Comparison of ENCODE assay signal across 18 cellular contexts in genomic region chr11:12529041-12529440, GRCh38.
DNase-seq lines count a peak whose midpoint lies in the region; ATAC-seq and TF ChIP-seq lines count a peak whose summit lies in the region.
"Had no signal": no experiment of that assay in that cellular context is flagged by ENCODE, and none has a peak within 500 bp of the region (broad histone marks: within the 10 kb centered on the region; RNA-seq: fewer than 3 reads in every experiment).

No MANE protein-coding gene starts in this region.

- peak overlapping the region; percentile 94 for H4K5ac ChIP-seq in IMR-90 (ENCODE audit: low read depth, low read length)

- CTCF ChIA-PET in IMR-90 (lab: Yijun Ruan, JAX) = no interaction called here

- peak overlapping the region; percentile 64 for H2BK120ac ChIP-seq in IMR-90 (ENCODE audit: low read depth, low read length)

- peak overlapping the region; percentile 86 for H3K4ac ChIP-seq in IMR-90 (ENCODE audit: low read depth, low read length)

- intact Hi-C loops in IMR-90 (cut with micrococcal nuclease) = no loop called here
- intact Hi-C loops in breast epithelium (cut with DNase I; ENCODE audit: low total_unique reads) = no loop called here
- intact Hi-C loops in left ventricle myocardium inferior (cut with micrococcal nuclease) = no loop called here

- H3K56ac ChIP-seq in IMR-90 (ENCODE audit: extremely low read depth, insufficient read depth, low read length) = no peak overlapping the region

- peak overlapping the region; percentile 90 for H2BK20ac ChIP-seq in IMR-90 (ENCODE audit: low read depth, low read length)

- H2BK5ac ChIP-seq in IMR-90 (ENCODE audit: low read depth, low read length, poor library complexity, severe bottlenecking) = peak overlapping the region; percentile 81

- H3F3A ChIP-seq in smooth muscle cell (ENCODE audit: low read depth) = peaks cover 26% of the 10 kb centered on the region

- H3K14ac ChIP-seq in IMR-90 (replicated peaks; ENCODE audit: low read depth, low read length) = peak overlapping the region; percentile 81

- BruUV-seq in IMR-90 (replicated peaks; lab: Mats Ljungman, UMichigan) = no TSS peak

- in situ Hi-C loops in IMR-90 (cut with MboI; ENCODE audit: low sequenced_read_pairs) = no loop called here

- peak overlapping the region; percentile 86; the same call in 1 of the 2 replicates for H2AK5ac ChIP-seq in IMR-90 (ENCODE audit: low read depth, low read length)

- H3K23ac ChIP-seq in IMR-90 (ENCODE audit: low read depth, low read length) = peak overlapping the region; percentile 73; the same call in 1 of the 2 replicates

- no peaks in the 10 kb centered on the region for H3K9me3 ChIP-seq in IMR-90 (ENCODE audit: control insufficient read depth, insufficient read depth, low read length)
- H3K9me3 ChIP-seq in breast epithelium = no peaks in the 10 kb centered on the region
- no peaks in the 10 kb centered on the region for H3K9me3 ChIP-seq in smooth muscle cell (replicated peaks; ENCODE audit: low read depth)
- H3K9me3 ChIP-seq in left ventricle myocardium inferior (replicated peaks) = no peaks in the 10 kb centered on the region
- H3K9me3 ChIP-seq: SJSA1 had no signal

- WGBS in IMR-90 (ENCODE audit: extremely low coverage in 2 of 2, insufficient read length in 1 of 2), 2 experiments = 94% methylated on average over 3 of the region's 5 CpGs; no CpG with 5 or more reads in 1 of the 2 experiments
- 32% methylated on average over 5 of the region's 5 CpGs for WGBS in smooth muscle cell (ENCODE audit: low lambda C conversion rate)

- H3K4me2 ChIP-seq in IMR-90 (ENCODE audit: low read depth, low read length) = no peak overlapping the region
- H3K4me2 ChIP-seq in smooth muscle cell = peak overlapping the region; percentile 39

- H4K91ac ChIP-seq in IMR-90 (ENCODE audit: insufficient read depth, low read depth, low read length) = peak overlapping the region; percentile 63

- peak overlapping the region; percentile 93 for H3K18ac ChIP-seq in IMR-90 (ENCODE audit: low read depth, low read length)

- H4K8ac ChIP-seq in IMR-90 (ENCODE audit: low read depth in 2 of 2, low read length in 2 of 2) = peak overlapping the region; percentile 20 to 74; a peak in 3 of 4 replicates

- TF ChIP-seq POLR2A in IMR-90 (IDR thresholded peaks at IDR 0.05; ENCODE audit: low read depth, low read length) (no peak), breast epithelium (IDR thresholded peaks at IDR 0.05) (no peak)

- no peak for DNase-seq in IMR-90
- no peak for DNase-seq in breast epithelium (ENCODE audit: low spot score in 2 of 2)
- DNase-seq in iris pigment epithelial cell (ENCODE audit: low read depth) = peak; percentile 35
- no peak for DNase-seq in smooth muscle cell (lab: John Stamatoyannopoulos, UW; ENCODE audit: unreplicated experiment)
- no peak for DNase-seq in left ventricle myocardium inferior
- DNase-seq in SHP77 (lab: John Stamatoyannopoulos, UW) = no peak
- DNase-seq in MV-4-11 (lab: John Stamatoyannopoulos, UW) = no peak
- DNase-seq: ACHN, H7, Karpas-422, MM.1S, NCI-H1105, NCI-H1694, NCI-H446 treated with DMSO at 0.1 percent for 48 hours, NCI-H748 treated with DMSO at 0.1 percent for 48 hours, PC-3 had no signal

- dilution Hi-C loops in IMR-90 (cut with HindIII; ENCODE audit: low sequenced_read_pairs, unreplicated experiment) = no loop called here

- no peak overlapping the region for H2AFZ ChIP-seq in IMR-90 (replicated peaks; ENCODE audit: low read length, poor library complexity)
- no peak overlapping the region for H2AFZ ChIP-seq in smooth muscle cell (ENCODE audit: low read depth)

- H3K27me3 ChIP-seq in IMR-90 (ENCODE audit: control insufficient read depth, insufficient read depth, low read length) (no peaks in the 10 kb centered on the region), breast epithelium (no peaks in the 10 kb centered on the region), smooth muscle cell (ENCODE audit: low read depth) (no peaks in the 10 kb centered on the region), left ventricle myocardium inferior (ENCODE audit: low read depth) (no peaks in the 10 kb centered on the region)
- H3K27me3 ChIP-seq: SJSA1 had no signal

- H4K20me1 ChIP-seq in IMR-90 (ENCODE audit: insufficient read depth, low read length) (peaks cover 7% of the 10 kb centered on the region; the same call in 1 of the 2 replicates), smooth muscle cell (ENCODE audit: low read depth) (no peaks in the 10 kb centered on the region)

- H3K9me1 ChIP-seq in IMR-90 (ENCODE audit: insufficient read depth, low read length) = peaks cover 42% of the 10 kb centered on the region

- H3K36me3 ChIP-seq in IMR-90 (ENCODE audit: control insufficient read depth, insufficient read depth, low read length) (peaks cover 32% of the 10 kb centered on the region), breast epithelium (no peaks in the 10 kb centered on the region), smooth muscle cell (ENCODE audit: low read depth) (peaks cover 8% of the 10 kb centered on the region), left ventricle myocardium inferior (peaks cover 32% of the 10 kb centered on the region)

- H3K79me1 ChIP-seq in IMR-90 (ENCODE audit: low read depth in 1 of 2, low read length in 2 of 2) = peaks cover 8 to 56% of the 10 kb centered on the region in 2 experiments; a peak in 3 of 4 replicates

- H3K4me3 ChIP-seq in IMR-90 (ENCODE audit: insufficient read depth, low read depth, low read length) = no peak overlapping the region
- no peak overlapping the region for H3K4me3 ChIP-seq in breast epithelium
- no peak overlapping the region for H3K4me3 ChIP-seq in smooth muscle cell
- H3K4me3 ChIP-seq in left ventricle myocardium inferior = no peak overlapping the region
- H3K4me3 ChIP-seq: SJSA1 had no signal

- POLR2A ChIA-PET in IMR-90 (lab: Charles Lee; ENCODE audit: unreplicated experiment) = no interaction called here

- ATAC-seq in IMR-90 (ENCODE audit: low read depth) = peak; percentile 2; the same call in 1 of the 2 replicates
- ATAC-seq: PC-3 had no signal

- no peak for TF ChIP-seq CTCF in IMR-90 (conservative IDR thresholded peaks at IDR 0.05; ENCODE audit: low read depth, low read length)
- TF ChIP-seq CTCF in breast epithelium (IDR thresholded peaks at IDR 0.05) = no peak
- TF ChIP-seq CTCF in smooth muscle cell (IDR thresholded peaks at IDR 0.05; ENCODE audit: borderline replicate concordance, insufficient read depth, poor library complexity, severe bottlenecking) = no peak
- no peak for TF ChIP-seq CTCF in left ventricle myocardium inferior (IDR thresholded peaks at IDR 0.05; ENCODE audit: borderline replicate concordance)

- peak overlapping the region; percentile 87; the same call in 1 of the 2 replicates for H3K27ac ChIP-seq in IMR-90 (ENCODE audit: insufficient read depth, low read length)
- peak overlapping the region; percentile 37 to 69 for H3K27ac ChIP-seq in breast epithelium
- H3K27ac ChIP-seq in smooth muscle cell (ENCODE audit: low read depth) = peak overlapping the region; percentile 46
- H3K27ac ChIP-seq in left ventricle myocardium inferior (replicated peaks) = no peak overlapping the region
- H3K27ac ChIP-seq: RWPE1, SJSA1 had no signal

- no peak overlapping the region for H3K9ac ChIP-seq in IMR-90 (ENCODE audit: low read depth, low read length)
- no peak overlapping the region for H3K9ac ChIP-seq in smooth muscle cell (ENCODE audit: low read depth)

- no peaks in the 10 kb centered on the region for H3K79me2 ChIP-seq in smooth muscle cell (ENCODE audit: low read depth)

- peak overlapping the region; percentile 68; the same call in 2 of the 3 replicates for H2BK15ac ChIP-seq in IMR-90 (ENCODE audit: low read depth, low read length)

- TF ChIP-seq RAD21 in IMR-90 (IDR thresholded peaks at IDR 0.05; ENCODE audit: low read length) = no peak

- no peak overlapping the region for H2AK9ac ChIP-seq in IMR-90 (replicated peaks; ENCODE audit: low read depth, low read length, poor library complexity)

- H3K4me1 ChIP-seq in IMR-90 (ENCODE audit: control insufficient read depth, insufficient read depth, low read length) (peaks cover 25% of the 10 kb centered on the region), breast epithelium (no peaks in the 10 kb centered on the region), smooth muscle cell (ENCODE audit: low read depth) (peaks cover 16% of the 10 kb centered on the region), left ventricle myocardium inferior (peaks cover 2% of the 10 kb centered on the region)

TF ChIP-seq in IMR-90, 13 proteins besides CTCF, POLR2A, EP300 and RAD21:
- TF ChIP-seq NFE2L2 (IDR thresholded peaks at IDR 0.05; ENCODE audit: low read depth, low read length) (no peak), FOS (IDR thresholded peaks at IDR 0.05; ENCODE audit: low read depth, low read length) (no peak), USF2 (IDR thresholded peaks at IDR 0.05; ENCODE audit: low read depth, low read length) (no peak)
